8 cellular contexts compared by ENCODE assay signal in genomic region chr14:91173221-91173670, GRCh38. TPM values are rescaled to one million over a fixed set of nuclear protein-coding genes. Genes with fewer than 3 reads are reported as not detected.
DNase-seq lines count a peak whose midpoint lies in the region; ATAC-seq and TF ChIP-seq lines count a peak whose summit lies in the region.

No MANE protein-coding gene starts in this region.

- no peak overlapping the region for H3K27ac ChIP-seq in ovary
- H3K27ac ChIP-seq in tibial artery, result no peak overlapping the region

- no peak for TF ChIP-seq POLR2A in ovary (IDR thresholded peaks at IDR 0.05)

- DNase-seq in EH (ENCODE audit: low read depth) (peak; percentile 78), LNCaP clone FGC (ENCODE audit: low read depth) (peak; percentile 42), glomerular endothelial cell (ENCODE audit: extremely low read depth, low read depth, low spot score) (peak; percentile 36), ovary (peak; percentile 87 to 93 (median 91)), tibial artery (peak; percentile 84 to 87)
- DNase-seq in activated naive CD4-positive, alpha-beta T cell treated with anti-CD3 and anti-CD28 coated beads, Interleukin-2, amount 50 U/mL, for 16 hours, result peak; percentile 82

- no peak for TF ChIP-seq EP300 in ovary (IDR thresholded peaks at IDR 0.05)

- H3K4me3 ChIP-seq in LNCaP clone FGC (ENCODE audit: low read depth, low read length) (no peak overlapping the region), ovary (no peak overlapping the region), tibial artery (no peak overlapping the region)

- H3K9me3 ChIP-seq in ovary (no peaks in the 10 kb centered on the region), tibial artery (no peaks in the 10 kb centered on the region)

- WGBS in ovary, 3 donors, result 42 to 49% (median 44%) methylated on average over 10 of the region's 10 CpGs

- H3K36me3 ChIP-seq in ovary, result no peaks in the 10 kb centered on the region
- peaks cover 2 to 32% (median 13%) of the 10 kb centered on the region in 3 donors for H3K36me3 ChIP-seq in tibial artery

- peak; percentile 87 for ATAC-seq in SK-N-SH treated with all-trans-retinoic acid at 6 μM for 48 hours
- no peak for ATAC-seq in HG02642 (IDR thresholded peaks at IDR 0.05; ENCODE audit: poor library complexity, unreplicated experiment)

- intact Hi-C loops in ovary (cut with DNase I) (loop anchor here in 3 of 4 donors (2.0 to 10.0 kb wide), 3 partner anchors 116 to 878 kb away; no protein-coding TSS in a partner anchor), tibial artery (cut with DNase I; ENCODE audit: low total_unique reads) (loop anchor here (2.0 kb wide), 1 partner anchor 270 kb away; no protein-coding TSS in a partner anchor)

- no peaks in the 10 kb centered on the region for H3K4me1 ChIP-seq in ovary (ENCODE audit: insufficient read depth)
- H3K4me1 ChIP-seq in tibial artery, result peaks cover 0 to 29% (median 21%) of the 10 kb centered on the region in 4 donors

- H3K27me3 ChIP-seq in ovary (no peaks in the 10 kb centered on the region), tibial artery (no peaks in the 10 kb centered on the region)

- TF ChIP-seq CTCF in LNCaP clone FGC (IDR thresholded peaks at IDR 0.05; ENCODE audit: control insufficient read depth, extremely low read depth, insufficient read depth) (peak; percentile 91), ovary (IDR thresholded peaks at IDR 0.05) (peak; percentile 79 to 85 (median 79)), tibial artery (IDR thresholded peaks at IDR 0.05) (peak; percentile 80 to 91)

TF ChIP-seq in SK-N-SH treated with all-trans-retinoic acid at 6 μM for 48 hours, 23 proteins besides CTCF, POLR2A, EP300 and RAD21:
- TF ChIP-seq OSR1 (CRISPR knock-in tag; IDR thresholded peaks at IDR 0.05) (no peak), ZC3H10 (CRISPR knock-in tag; IDR thresholded peaks at IDR 0.05) (no peak), TOX (CRISPR knock-in tag; IDR thresholded peaks at IDR 0.05; ENCODE audit: borderline replicate concordance) (no peak), ZNF70 (CRISPR knock-in tag; IDR thresholded peaks at IDR 0.05) (no peak), TSHZ2 (CRISPR knock-in tag; IDR thresholded peaks at IDR 0.05) (no peak), ZNF8 (CRISPR knock-in tag; IDR thresholded peaks at IDR 0.05) (no peak)

RNA-seq across cellular contexts. Expression of gene DGLUCY, which starts 59.4 kb away (rescaled TPM):
- total RNA-seq in glomerular endothelial cell (56.1 and 67.3 TPM in 2 replicates), ovary (10 to 100 TPM; 17.9 to 52.2 (median 39.3) TPM)
- 10 to 100 TPM; 24.1 to 73.3 TPM for polyA plus RNA-seq in ovary

Comparison
In these comparisons a context has a peak if more than half of its experiments do, and no peak if none do; other contexts are left out.
1. DNase-seq: peak in every context shown above with its lines; median percentile 91 in ovary; 86 in tibial artery; 82 in activated naive CD4-positive, alpha-beta T cell treated with anti-CD3 and anti-CD28 coated beads, Interleukin-2, amount 50 U/mL, for 16 hours; 78 in EH; 42 in LNCaP clone FGC; 36 in glomerular endothelial cell.